ENCODE assay signal across 8 cellular contexts in the genomic region with DNA sequence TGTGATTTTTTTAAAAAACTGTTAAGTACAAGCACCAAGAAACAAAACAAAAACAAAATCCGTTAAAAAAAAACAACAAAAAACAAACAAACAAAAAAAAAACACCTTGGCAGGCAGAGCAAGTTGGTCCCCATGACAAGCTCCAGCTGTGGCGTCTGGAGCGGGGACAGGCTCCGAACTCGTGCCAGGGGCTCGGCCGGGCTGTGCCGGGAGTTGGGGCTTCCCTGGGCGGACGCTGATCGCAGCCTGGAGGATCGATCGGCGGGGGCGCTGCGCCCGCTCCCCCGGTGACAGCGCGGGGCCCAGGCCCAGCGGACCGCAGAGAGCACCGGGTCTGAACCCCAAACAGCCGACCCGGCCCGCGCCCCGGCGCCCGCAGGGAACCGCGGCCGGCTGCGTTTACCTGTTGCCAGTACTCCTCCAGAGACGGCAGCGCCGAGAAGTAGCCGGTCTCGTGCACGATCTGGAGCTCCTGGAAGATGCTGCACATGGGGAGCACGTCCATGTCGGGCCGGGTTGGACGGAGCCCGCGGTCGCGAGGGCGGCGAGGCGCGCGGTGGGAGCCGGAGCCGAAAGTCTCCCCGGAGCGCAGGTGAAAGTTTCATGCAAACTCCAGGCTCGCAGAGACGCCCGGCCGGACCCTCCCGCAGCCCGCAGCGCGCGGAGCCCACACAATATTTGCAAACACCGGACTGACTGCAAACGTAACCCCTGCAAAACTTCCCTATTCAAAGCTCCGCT.
A peak's percentile ranks its signal among the peaks of the same experiment; 100 is the strongest.
DNase-seq lines count a peak whose midpoint lies in the region; ATAC-seq and TF ChIP-seq lines count a peak whose summit lies in the region.

A gene (minus strand): TSS at position 700 of the 741 bp plus-strand sequence. CDS start 195 bp downstream, at position 505.

- in situ Hi-C loops in astrocyte of the cerebellum (cut with HindIII; ENCODE audit: low sequenced_read_pairs) = loop anchor here (25.0 kb wide), 1 partner anchor 978 kb away; no protein-coding TSS in a partner anchor

- DNase-seq in NB4 (ENCODE audit: low read depth) (no peak), astrocyte of the cerebellum (ENCODE audit: low read depth) (no peak), hypothalamus (lab: John Stamatoyannopoulos, UW) (peak in 27 of 51 donors; percentile 13 to 82 (median 59)), retinal pigment epithelial cell (ENCODE audit: low read depth) (no peak), DMS153 (lab: John Stamatoyannopoulos, UW) (no peak)

- H3K4me3 ChIP-seq in GM08714 (ENCODE audit: low read length) = peak within 1 kb of the TSS; percentile 92
- H3K4me3 ChIP-seq in NB4 (ENCODE audit: low read depth, low read length) = peak within 1 kb of the TSS; percentile 88
- peak within 1 kb of the TSS; percentile 80 for H3K4me3 ChIP-seq in astrocyte of the cerebellum (ENCODE audit: low read depth, low read length)
- H3K4me3 ChIP-seq in retinal pigment epithelial cell (ENCODE audit: low read length) = peak within 1 kb of the TSS; percentile 90

- TF ChIP-seq CTCF in NB4 (IDR thresholded peaks at IDR 0.05; ENCODE audit: low read depth, low read length) (no peak), astrocyte of the cerebellum (IDR thresholded peaks at IDR 0.05; ENCODE audit: low read depth, low read length, missing control alignments) (no peak), retinal pigment epithelial cell (conservative IDR thresholded peaks at IDR 0.05; ENCODE audit: low read depth, low read length) (no peak)

- peak; percentile 35 for TF ChIP-seq POLR2A in NB4 (IDR thresholded peaks at IDR 0.05; ENCODE audit: extremely low read depth, insufficient read length)

- ATAC-seq in GM21737 (IDR thresholded peaks at IDR 0.05; ENCODE audit: unreplicated experiment) (peak; percentile 2), HG03095 (IDR thresholded peaks at IDR 0.05; ENCODE audit: unreplicated experiment) (no peak)

Comparison
In these comparisons a context has a peak if more than half of its experiments do, and no peak if none do; other contexts are left out.
1. DNase-seq: peak in hypothalamus (27 of 51); none in NB4 (single experiment), astrocyte of the cerebellum (single experiment), retinal pigment epithelial cell (single experiment) and DMS153 (single experiment).
2. Peak in every context shown above with its lines, with median percentiles within 50 percentile points of each other: H3K4me3 ChIP-seq.